ENCODE assay signal across 19 cellular contexts in the genomic region with DNA sequence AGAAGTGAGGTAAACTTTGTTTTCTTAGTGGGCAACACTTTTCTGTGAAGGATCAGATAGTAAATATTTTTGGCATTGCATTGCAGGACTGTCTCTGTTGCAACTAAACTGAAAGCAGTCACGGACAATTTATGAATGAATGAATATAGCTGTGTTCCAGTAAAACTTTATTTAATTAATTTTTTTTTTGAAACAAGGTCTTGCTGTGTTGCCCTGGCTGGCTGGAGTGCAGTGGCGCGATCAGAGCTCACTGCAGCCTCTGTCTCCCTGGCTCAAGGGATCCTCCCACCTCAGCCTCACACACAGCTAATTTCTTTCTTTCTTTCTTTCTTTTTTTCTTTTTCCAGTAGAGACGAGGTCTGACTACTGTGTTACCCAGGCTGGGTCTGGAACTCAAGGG.
"Had no signal": no experiment of that assay in that cellular context is flagged by ENCODE, and none has a peak within 500 bp of the region (broad histone marks: within the 10 kb centered on the region; RNA-seq: fewer than 3 reads in every experiment).

No MANE protein-coding gene starts in this region.

- H3K9me3 Mint-ChIP-seq: activated naive CD4-positive, alpha-beta T cell treated with anti-CD3 and anti-CD28 coated beads, Interleukin-2, amount 50 U/mL, for 72 hours; activated T-cell treated with anti-CD3 and anti-CD28 coated beads, Interleukin-2, amount 50 U/mL, for 72 hours had no signal

- H3K4me3 ChIP-seq: adrenal gland, prostate gland, tibial nerve had no signal

- ATAC-seq: activated naive CD4-positive, alpha-beta T cell treated with anti-CD3 and anti-CD28 coated beads, Interleukin-2, amount 50 U/mL, for 72 hours; activated T-cell treated with anti-CD3 and anti-CD28 coated beads, Interleukin-2, amount 50 U/mL, for 72 hours; foreskin keratinocyte; left cardiac atrium; left ventricle myocardium superior had no signal

- H3K36me3 ChIP-seq: prostate gland had no signal

- H3K4me1 Mint-ChIP-seq: nephron had no signal

- DNase-seq: activated CD4-positive, alpha-beta T cell treated with anti-CD3 and anti-CD28 coated beads for 4 hours; activated CD4-positive, alpha-beta T cell treated with anti-CD3 and anti-CD28 coated beads, Interleukin-2, amount 50 U/mL, for 4 hours; activated CD4-positive, CD25-positive, alpha-beta regulatory T cell; activated naive CD4-positive, alpha-beta T cell; activated T-cell treated with anti-CD3 and anti-CD28 coated beads for 4 hours; activated T-cell treated with anti-CD3 and anti-CD28 coated beads, Interleukin-2, amount 50 U/mL, for 72 hours; brain microvascular endothelial cell; caudate nucleus; foreskin keratinocyte; left cardiac atrium; left ventricle myocardium superior; retina; stimulated activated naive CD4-positive, alpha-beta T cell had no signal

- H3K27me3 ChIP-seq: adrenal gland, brain microvascular endothelial cell, foreskin keratinocyte, neutrophil, tibial nerve had no signal

- H3K27ac Mint-ChIP-seq: activated naive CD4-positive, alpha-beta T cell treated with anti-CD3 and anti-CD28 coated beads, Interleukin-2, amount 50 U/mL, for 72 hours; nephron had no signal

- H3K4me3 Mint-ChIP-seq: activated T-cell treated with anti-CD3 and anti-CD28 coated beads, Interleukin-2, amount 50 U/mL, for 72 hours; nephron had no signal

- H3K27ac ChIP-seq: adrenal gland, brain microvascular endothelial cell, foreskin keratinocyte, neutrophil, prostate gland, tibial nerve had no signal

- H3K9me3 ChIP-seq: neutrophil, prostate gland, tibial nerve had no signal

- H3K4me1 ChIP-seq: adrenal gland, foreskin keratinocyte, prostate gland, tibial nerve had no signal
